In the genomic region with DNA sequence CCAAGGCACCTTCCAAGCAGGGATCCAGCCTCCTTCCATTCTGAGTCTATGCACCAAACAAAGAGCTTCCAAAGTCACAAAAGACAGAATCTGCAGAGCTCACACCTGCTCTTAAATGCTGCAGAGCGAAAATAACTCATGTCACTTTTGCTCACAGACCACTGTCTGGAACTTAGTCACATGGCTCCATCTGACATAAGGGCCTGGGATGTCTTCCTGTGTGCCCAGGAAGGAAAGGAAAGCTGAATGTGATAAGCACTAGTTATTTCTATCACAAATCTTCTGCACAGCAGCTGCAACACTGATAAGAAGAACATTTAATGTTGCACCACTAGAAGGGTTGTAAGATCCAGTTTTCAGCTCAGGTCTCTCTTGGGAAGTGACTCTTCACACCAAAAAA, we compare ENCODE assay signal across 2 cellular contexts.
A peak's percentile ranks its signal among the peaks of the same experiment; 100 is the strongest.
TF ChIP-seq lines count a peak whose summit lies in the region.

No MANE protein-coding gene starts in this region.

TF ChIP-seq in SK-N-SH, 30 proteins besides CTCF, POLR2A, EP300 and RAD21:
- TF ChIP-seq CHD2 (IDR thresholded peaks at IDR 0.05; ENCODE audit: low read length, partially characterized antibody) (peak; percentile 81), FOXJ3 (CRISPR knock-in tag; IDR thresholded peaks at IDR 0.05) (peak; percentile 83), MXI1 (IDR thresholded peaks at IDR 0.05; ENCODE audit: low read depth, low read length) (peak; percentile 78; the same call in 1 of the 2 replicates), SMC3 (IDR thresholded peaks at IDR 0.05; ENCODE audit: low read depth, low read length) (no peak), JUND (IDR thresholded peaks at IDR 0.05) (peak; percentile 5; the same call in 1 of the 2 replicates), POLR2AphosphoS5 (IDR thresholded peaks at IDR 0.05; ENCODE audit: low read depth, low read length) (peak; percentile 65; the same call in 1 of the 2 replicates), GATA2 (CRISPR knock-in tag; IDR thresholded peaks at IDR 0.05) (peak; percentile 93), RCOR1 (IDR thresholded peaks at IDR 0.05; ENCODE audit: low read length) (peak; percentile 72; the same call in 1 of the 2 replicates), GABPA (IDR thresholded peaks at IDR 0.05; ENCODE audit: low read depth) (no peak), TCF12 (IDR thresholded peaks at IDR 0.05) (peak; percentile 75), ELF1 (IDR thresholded peaks at IDR 0.05) (no peak)
- TF ChIP-seq, protein P1, sequence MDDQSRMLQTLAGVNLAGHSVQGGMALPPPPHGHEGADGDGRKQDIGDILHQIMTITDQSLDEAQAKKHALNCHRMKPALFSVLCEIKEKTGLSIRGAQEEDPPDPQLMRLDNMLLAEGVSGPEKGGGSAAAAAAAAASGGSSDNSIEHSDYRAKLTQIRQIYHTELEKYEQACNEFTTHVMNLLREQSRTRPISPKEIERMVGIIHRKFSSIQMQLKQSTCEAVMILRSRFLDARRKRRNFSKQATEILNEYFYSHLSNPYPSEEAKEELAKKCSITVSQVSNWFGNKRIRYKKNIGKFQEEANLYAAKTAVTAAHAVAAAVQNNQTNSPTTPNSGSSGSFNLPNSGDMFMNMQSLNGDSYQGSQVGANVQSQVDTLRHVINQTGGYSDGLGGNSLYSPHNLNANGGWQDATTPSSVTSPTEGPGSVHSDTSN (IDR thresholded peaks at IDR 0.05): peak; percentile 34; the same call in 1 of the 2 replicates
- TF ChIP-seq, protein P2, sequence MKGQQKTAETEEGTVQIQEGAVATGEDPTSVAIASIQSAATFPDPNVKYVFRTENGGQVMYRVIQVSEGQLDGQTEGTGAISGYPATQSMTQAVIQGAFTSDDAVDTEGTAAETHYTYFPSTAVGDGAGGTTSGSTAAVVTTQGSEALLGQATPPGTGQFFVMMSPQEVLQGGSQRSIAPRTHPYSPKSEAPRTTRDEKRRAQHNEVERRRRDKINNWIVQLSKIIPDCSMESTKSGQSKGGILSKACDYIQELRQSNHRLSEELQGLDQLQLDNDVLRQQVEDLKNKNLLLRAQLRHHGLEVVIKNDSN (IDR thresholded peaks at IDR 0.05; ENCODE audit: borderline replicate concordance, low read depth): peak; percentile 45; the same call in 1 of the 2 replicates
- TF ChIP-seq, protein P3, sequence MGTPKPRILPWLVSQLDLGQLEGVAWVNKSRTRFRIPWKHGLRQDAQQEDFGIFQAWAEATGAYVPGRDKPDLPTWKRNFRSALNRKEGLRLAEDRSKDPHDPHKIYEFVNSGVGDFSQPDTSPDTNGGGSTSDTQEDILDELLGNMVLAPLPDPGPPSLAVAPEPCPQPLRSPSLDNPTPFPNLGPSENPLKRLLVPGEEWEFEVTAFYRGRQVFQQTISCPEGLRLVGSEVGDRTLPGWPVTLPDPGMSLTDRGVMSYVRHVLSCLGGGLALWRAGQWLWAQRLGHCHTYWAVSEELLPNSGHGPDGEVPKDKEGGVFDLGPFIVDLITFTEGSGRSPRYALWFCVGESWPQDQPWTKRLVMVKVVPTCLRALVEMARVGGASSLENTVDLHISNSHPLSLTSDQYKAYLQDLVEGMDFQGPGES (IDR thresholded peaks at IDR 0.05; ENCODE audit: low read depth, low read length): no peak

TF ChIP-seq in K562, 482 proteins besides CTCF, POLR2A, EP300 and RAD21:
- TF ChIP-seq TEAD4 (IDR thresholded peaks at IDR 0.05; ENCODE audit: low read length): peak; percentile 26; the same call in 1 of the 2 replicates
- TF ChIP-seq TEAD4 (CRISPR knock-in tag; IDR thresholded peaks at IDR 0.05; ENCODE audit: borderline replicate concordance): no peak
- peak; percentile 12; the same call in 1 of the 2 replicates for TF ChIP-seq CBFA2T2 (conservative IDR thresholded peaks at IDR 0.05)
- TF ChIP-seq, protein P4, sequence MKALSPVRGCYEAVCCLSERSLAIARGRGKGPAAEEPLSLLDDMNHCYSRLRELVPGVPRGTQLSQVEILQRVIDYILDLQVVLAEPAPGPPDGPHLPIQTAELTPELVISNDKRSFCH (CRISPR knock-in tag; IDR thresholded peaks at IDR 0.05): no peak
- TF ChIP-seq, protein P4 (tag; IDR thresholded peaks at IDR 0.05): no peak
- TF ChIP-seq ETV1 (tag; conservative IDR thresholded peaks at IDR 0.05; ENCODE audit: low read depth): peak; percentile 39; the same call in 1 of the 2 replicates
- TF ChIP-seq GABPA (tag; conservative IDR thresholded peaks at IDR 0.05; ENCODE audit: low read depth): 0 out of 2 replicates have a peak, but pooled peaks have one; percentile 12
